In genomic region chr1:201006450-201006849, GRCh38 we compare ENCODE assay signal across 13 cellular contexts.
"Had no signal": no experiment of that assay in that cellular context is flagged by ENCODE, and none has a peak within 500 bp of the region (broad histone marks: within the 10 kb centered on the region; RNA-seq: fewer than 3 reads in every experiment).

No MANE protein-coding gene starts in this region.

- H3K27me3 ChIP-seq: adrenal gland, upper lobe of left lung had no signal

- H3K4me1 ChIP-seq: adrenal gland, upper lobe of left lung had no signal

- H3K36me3 ChIP-seq: adrenal gland had no signal

- H3K27ac ChIP-seq: adrenal gland, parathyroid adenoma, upper lobe of left lung had no signal

- DNase-seq: activated CD4-positive, alpha-beta T cell treated with anti-CD3 and anti-CD28 coated beads, Interleukin-2, amount 50 U/mL, for 1 hour; activated naive CD4-positive, alpha-beta T cell treated with anti-CD3 and anti-CD28 coated beads, Interleukin-2, amount 50 U/mL, for 16 hours; activated T-cell treated with anti-CD3 and anti-CD28 coated beads for 4 hours; adrenal gland; hippocampal formation; left ventricle myocardium superior; midbrain; stimulated activated CD4-positive, alpha-beta T cell treated with anti-CD3 and anti-CD28 coated beads, Interleukin-4, amount 100 ng/mL, for 1 hour; stimulated activated CD8-positive, alpha-beta memory T cell treated with anti-CD3 and anti-CD28 coated beads, Interleukin-4, amount 100 ng/mL, for 48 hours; stimulated activated naive CD8-positive, alpha-beta T cell treated with anti-CD3 and anti-CD28 coated beads, Interleukin-15, Interleukin-2, amounts not matched to agents 100 U/mL and 50 U/mL, for 24 hours; upper lobe of left lung had no signal

- H3K4me3 ChIP-seq: adrenal gland, upper lobe of left lung had no signal

- ATAC-seq: activated T-helper 17 cell treated with anti-CD3 and anti-CD28 coated beads, Interleukin-2, amount 50 U/mL, for 72 hours; left ventricle myocardium superior; stimulated activated naive CD8-positive, alpha-beta T cell treated with anti-CD3 and anti-CD28 coated beads, Interleukin-15, Interleukin-2, amounts not matched to agents 100 U/mL and 50 U/mL, for 24 hours had no signal

- H3K9me3 ChIP-seq: adrenal gland, upper lobe of left lung had no signal

- H2AFZ ChIP-seq: parathyroid adenoma had no signal

- H3K9ac ChIP-seq: parathyroid adenoma had no signal
